1 cellular context compared by ENCODE assay signal in the genomic region with DNA sequence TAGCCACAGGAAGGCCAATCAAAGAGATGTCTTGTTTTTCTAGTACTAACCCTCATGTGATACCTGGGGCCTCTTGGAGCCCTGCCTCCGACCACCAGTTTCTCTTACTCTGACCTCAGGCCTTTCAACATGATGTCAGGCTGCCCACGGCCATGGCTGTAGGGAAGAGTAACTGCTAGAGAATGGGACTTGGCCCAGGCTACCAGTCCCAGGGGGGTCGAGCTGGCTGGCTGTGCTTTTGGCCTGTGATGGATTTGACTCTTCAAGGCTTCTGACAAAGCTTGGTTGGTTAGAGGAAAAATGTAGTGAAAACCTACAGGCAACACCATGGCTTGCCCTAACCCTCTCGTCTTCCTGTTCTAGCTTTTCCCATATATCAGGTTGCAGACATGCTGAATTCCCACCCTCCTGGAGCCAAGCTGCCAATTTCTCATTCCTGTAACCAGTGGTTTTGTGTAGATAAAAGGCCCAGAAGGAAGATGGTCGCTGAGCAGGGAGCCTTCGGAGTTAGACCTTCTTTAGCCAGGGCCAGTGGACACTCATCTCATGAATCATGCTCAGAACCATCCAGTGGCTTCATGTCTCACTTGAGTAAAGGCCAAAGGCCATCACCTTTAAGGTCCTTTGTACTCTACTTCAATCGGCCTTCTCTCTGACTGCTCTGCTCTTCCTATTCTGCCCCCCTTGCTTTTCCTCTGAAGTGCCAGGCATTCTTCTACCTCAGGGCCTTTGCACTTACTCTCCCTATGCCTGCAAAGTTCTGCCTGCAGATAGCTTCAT.
TF ChIP-seq lines count a peak whose summit lies in the region.

No MANE protein-coding gene starts in this region.

TF ChIP-seq in IMR-90, 13 proteins besides CTCF, POLR2A, EP300 and RAD21:
- TF ChIP-seq MAZ (IDR thresholded peaks at IDR 0.05; ENCODE audit: borderline replicate concordance, low read depth, low read length) (no peak), CEBPB (IDR thresholded peaks at IDR 0.05; ENCODE audit: low read depth, low read length) (no peak), MXI1 (IDR thresholded peaks at IDR 0.05; ENCODE audit: borderline replicate concordance, low read depth, low read length) (no peak), MAFK (IDR thresholded peaks at IDR 0.05; ENCODE audit: low read depth, low read length) (no peak), NFE2L2 (IDR thresholded peaks at IDR 0.05; ENCODE audit: low read depth, low read length) (no peak), CHD1 (IDR thresholded peaks at IDR 0.05; ENCODE audit: low read depth, low read length) (no peak), BHLHE40 (IDR thresholded peaks at IDR 0.05; ENCODE audit: low read depth, low read length) (no peak), SMC3 (IDR thresholded peaks at IDR 0.05; ENCODE audit: low read depth, low read length) (no peak), RFX5 (IDR thresholded peaks at IDR 0.05; ENCODE audit: low read depth, low read length) (no peak), FOS (IDR thresholded peaks at IDR 0.05; ENCODE audit: low read depth, low read length) (no peak), RCOR1 (IDR thresholded peaks at IDR 0.05; ENCODE audit: insufficient replicate concordance, low read length) (no peak)
- TF ChIP-seq, protein P1, sequence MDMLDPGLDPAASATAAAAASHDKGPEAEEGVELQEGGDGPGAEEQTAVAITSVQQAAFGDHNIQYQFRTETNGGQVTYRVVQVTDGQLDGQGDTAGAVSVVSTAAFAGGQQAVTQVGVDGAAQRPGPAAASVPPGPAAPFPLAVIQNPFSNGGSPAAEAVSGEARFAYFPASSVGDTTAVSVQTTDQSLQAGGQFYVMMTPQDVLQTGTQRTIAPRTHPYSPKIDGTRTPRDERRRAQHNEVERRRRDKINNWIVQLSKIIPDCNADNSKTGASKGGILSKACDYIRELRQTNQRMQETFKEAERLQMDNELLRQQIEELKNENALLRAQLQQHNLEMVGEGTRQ (IDR thresholded peaks at IDR 0.05; ENCODE audit: low read depth, low read length) = no peak
- TF ChIP-seq, protein P2, sequence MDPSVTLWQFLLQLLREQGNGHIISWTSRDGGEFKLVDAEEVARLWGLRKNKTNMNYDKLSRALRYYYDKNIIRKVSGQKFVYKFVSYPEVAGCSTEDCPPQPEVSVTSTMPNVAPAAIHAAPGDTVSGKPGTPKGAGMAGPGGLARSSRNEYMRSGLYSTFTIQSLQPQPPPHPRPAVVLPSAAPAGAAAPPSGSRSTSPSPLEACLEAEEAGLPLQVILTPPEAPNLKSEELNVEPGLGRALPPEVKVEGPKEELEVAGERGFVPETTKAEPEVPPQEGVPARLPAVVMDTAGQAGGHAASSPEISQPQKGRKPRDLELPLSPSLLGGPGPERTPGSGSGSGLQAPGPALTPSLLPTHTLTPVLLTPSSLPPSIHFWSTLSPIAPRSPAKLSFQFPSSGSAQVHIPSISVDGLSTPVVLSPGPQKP (IDR thresholded peaks at IDR 0.05; ENCODE audit: borderline replicate concordance, low read depth, low read length) = no peak
TF ChIP-seq in IMR-90: peak in this region for 0.
